Comparison of ENCODE assay signal across 34 cellular contexts in the genomic region with DNA sequence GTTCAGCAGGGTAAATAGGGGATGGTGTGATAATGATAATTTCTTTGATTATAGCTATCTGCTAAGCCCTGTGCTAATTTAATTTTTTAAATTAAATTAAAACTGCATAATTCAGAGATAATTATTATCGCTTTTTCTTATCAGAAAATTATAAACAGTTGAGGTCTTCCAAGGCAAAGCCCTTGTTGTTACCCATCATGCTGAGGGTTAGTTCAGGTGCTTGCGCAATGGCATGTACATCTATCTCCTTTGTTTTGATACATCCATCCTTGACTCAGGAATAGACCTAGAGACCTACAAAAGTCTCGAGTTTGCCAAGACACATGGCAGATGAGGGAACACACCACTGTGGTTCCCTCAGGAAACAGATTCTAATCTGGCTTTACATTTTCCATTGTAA.
"Had no signal": no experiment of that assay in that cellular context is flagged by ENCODE, and none has a peak within 500 bp of the region (broad histone marks: within the 10 kb centered on the region; RNA-seq: fewer than 3 reads in every experiment).

No MANE protein-coding gene starts in this region.

- FAIRE-seq: astrocyte, colon, TTC549 had no signal

- H3K4me3 ChIP-seq: adrenal gland, body of pancreas, breast epithelium had no signal

- H3K27ac ChIP-seq: adrenal gland, body of pancreas, brain microvascular endothelial cell, breast epithelium, VCaP had no signal

- H3K36me3 ChIP-seq: adrenal gland, brain microvascular endothelial cell, breast epithelium had no signal

- H3K9me3 ChIP-seq: adrenal gland, body of pancreas, breast epithelium had no signal

- DNase-seq: activated B cell treated with CpG ODN at 0.5 μM for 24 hours; activated CD4-positive, alpha-beta memory T cell treated with anti-CD3 and anti-CD28 coated beads for 36 hours; activated CD4-positive, alpha-beta T cell treated with anti-CD3 and anti-CD28 coated beads for 4 hours; activated CD4-positive, alpha-beta T cell treated with anti-CD3 and anti-CD28 coated beads, Interleukin-2, amount 10 ng/mL, durations not matched to agents 24 days and 14 days; activated CD4-positive, alpha-beta T cell treated with anti-CD3 and anti-CD28 coated beads, Interleukin-2, amount 50 U/mL, for 1 hour; activated CD4-positive, alpha-beta T cell treated with anti-CD3 and anti-CD28 coated beads, Interleukin-2, amount 50 U/mL, for 4 hours; activated CD4-positive, CD25-positive, alpha-beta regulatory T cell treated with anti-CD3 and anti-CD28 coated beads, Interleukin-2, amount 50 U/mL, for 72 hours; activated CD8-positive, alpha-beta memory T cell treated with anti-CD3 and anti-CD28 coated beads, Interleukin-2, amount 50 U/mL, for 4 hours; activated CD8-positive, alpha-beta T cell treated with anti-CD3 and anti-CD28 coated beads for 36 hours; activated effector memory CD4-positive, alpha-beta T cell treated with anti-CD3 and anti-CD28 coated beads, Interleukin-2, amount 50 U/mL, for 16 hours; activated gamma-delta T cell treated with Interleukin-2 at 50 U/mL for 16 hours; activated naive CD4-positive, alpha-beta T cell; activated naive CD4-positive, alpha-beta T cell treated with anti-CD3 and anti-CD28 coated beads for 36 hours; activated naive CD4-positive, alpha-beta T cell treated with anti-CD3 and anti-CD28 coated beads, Interleukin-2, amount 50 U/mL, for 16 hours; activated naive CD8-positive, alpha-beta T cell treated with anti-CD3 and anti-CD28 coated beads for 36 hours; activated T-cell treated with anti-CD3 and anti-CD28 coated beads for 4 hours; activated T-cell treated with anti-CD3 and anti-CD28 coated beads, Interleukin-2, amount 50 U/mL, for 1 hour; activated T-cell treated with anti-CD3 and anti-CD28 coated beads, Interleukin-2, amount 50 U/mL, for 4 hours; activated T-cell treated with anti-CD3 and anti-CD28 coated beads, Interleukin-2, amount 50 U/mL, for 72 hours; adrenal gland; amniotic stem cell; aorta; body of pancreas; brain microvascular endothelial cell; central memory CD4-positive, alpha-beta T cell; T-helper 2 cell; T-helper 9 cell had no signal

- H3K4me1 ChIP-seq: adrenal gland, body of pancreas, breast epithelium had no signal

- ATAC-seq: activated CD8-positive, alpha-beta T cell treated with anti-CD3 and anti-CD28 coated beads for 36 hours; activated naive CD4-positive, alpha-beta T cell treated with anti-CD3 and anti-CD28 coated beads, Interleukin-2, amount 50 U/mL, for 72 hours; activated T-cell treated with anti-CD3 and anti-CD28 coated beads, Interleukin-2, amount 50 U/mL, for 4 hours; activated T-cell treated with anti-CD3 and anti-CD28 coated beads, Interleukin-2, amount 50 U/mL, for 72 hours; activated T-helper 17 cell treated with anti-CD3 and anti-CD28 coated beads, Interleukin-2, amount 50 U/mL, for 72 hours; body of pancreas had no signal

- H3K27me3 ChIP-seq: adrenal gland, body of pancreas, brain microvascular endothelial cell, breast epithelium had no signal
